31 cellular contexts compared by ENCODE assay signal in the genomic region with DNA sequence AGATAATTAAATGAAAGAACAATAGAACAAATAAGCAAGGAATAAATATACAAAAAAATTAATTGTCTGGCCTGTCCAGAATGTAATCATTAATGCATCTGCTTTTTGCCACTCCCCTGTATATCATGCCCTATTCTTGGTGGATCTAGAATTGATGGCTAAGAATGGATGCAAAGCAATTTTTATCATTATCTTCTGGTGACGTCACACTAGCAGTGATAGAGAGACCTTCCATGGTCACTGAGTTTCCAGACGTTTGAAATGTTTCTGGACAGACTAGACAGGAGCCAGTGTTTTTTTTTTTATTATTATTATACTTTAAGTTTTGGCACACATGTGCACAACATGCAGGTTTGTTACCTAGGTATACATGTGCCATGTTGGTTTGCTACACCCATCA.
A peak's percentile ranks its signal among the peaks of the same experiment; 100 is the strongest.
DNase-seq lines count a peak whose midpoint lies in the region; ATAC-seq, FAIRE-seq and TF ChIP-seq lines count a peak whose summit lies in the region.
"Had no signal": no experiment of that assay in that cellular context is flagged by ENCODE, and none has a peak within 500 bp of the region (broad histone marks: within the 10 kb centered on the region; RNA-seq: fewer than 3 reads in every experiment).

No MANE protein-coding gene starts in this region.

- CTCF ChIA-PET in HepG2 (lab: Yijun Ruan, JAX; ENCODE audit: low intra/inter-chr PET ratio, low total read pairs) = no interaction called here

- WGBS in HepG2 (ENCODE audit: low lambda C conversion rate) = 0% methylated on average over 2 of the region's 2 CpGs
- WGBS in right lobe of liver (ENCODE audit: insufficient coverage, low coverage, low lambda C conversion rate, missing lambda C conversion rate) = 10% methylated on average over 2 of the region's 2 CpGs

- TF ChIP-seq EP300 in HepG2 (IDR thresholded peaks at IDR 0.05; ENCODE audit: low read depth in 2 of 2, low read length in 2 of 2) (no peak), HepG2 (CRISPR knock-in tag; IDR thresholded peaks at IDR 0.05; ENCODE audit: borderline replicate concordance) (no peak)

- no peaks in the 10 kb centered on the region for H3K27me3 ChIP-seq in HepG2 (ENCODE audit: control insufficient read depth in 1 of 2, insufficient read depth in 2 of 2, low read length in 2 of 2)
- no peaks in the 10 kb centered on the region for H3K27me3 ChIP-seq in right lobe of liver
- H3K27me3 ChIP-seq: BE2C; BLaER1; BLaER1 treated with 17β-estradiol and CSF1 and Interleukin-3, amounts not matched to agents 10 nM and 100 nM had no signal

- no peak overlapping the region for H3K4me2 ChIP-seq in HepG2 (ENCODE audit: low read depth, low read length)
- H3K4me2 ChIP-seq: A549; BLaER1; BLaER1 treated with 17β-estradiol and CSF1 and Interleukin-3, amounts not matched to agents 10 nM and 100 nM had no signal

- intact Hi-C loops in HepG2 (cut with micrococcal nuclease; ENCODE audit: unreplicated experiment) = no loop called here
- intact Hi-C loops in right lobe of liver (cut with DNase I) = no loop called here

- no peak for TF ChIP-seq RAD21 in HepG2 (CRISPR knock-in tag; IDR thresholded peaks at IDR 0.05)

- no peak for DNase-seq in HepG2 (ENCODE audit: low spot score)
- no peak for DNase-seq in right lobe of liver
- DNase-seq in frontal cortex (ENCODE audit: low spot score in 2 of 2) = no peak
- DNase-seq: 8988T; ACHN; AML-193; BE2C; C1 segment of cervical spinal cord; Caco-2; Calu3; CD4-positive, alpha-beta memory T cell; CD4-positive, alpha-beta T cell; CD4-positive, CD25-positive, alpha-beta regulatory T cell; CD8-positive, alpha-beta memory T cell; CD8-positive, alpha-beta T cell; COR-L47; DMS 273 treated with DMSO at 0.1 percent for 48 hours; DMS153; DMS53; DMS79; DMS79 treated with DMSO at 0.1 percent for 48 hours; DND-41; EL had no signal

- POLR2A ChIA-PET in HepG2 (lab: Yijun Ruan, JAX) = no interaction called here

- no TSS peak for BruUV-seq in HepG2 (replicated peaks; lab: Mats Ljungman, UMichigan)

- in situ Hi-C loops in HepG2 (cut with HindIII; ENCODE audit: extremely low pct_ligation_motif_present, low pct_unique_long_range_greater_than_20kb) = no loop called here

- no peaks in the 10 kb centered on the region for H4K20me1 ChIP-seq in HepG2 (ENCODE audit: insufficient read depth, low read length)
- H4K20me1 ChIP-seq: BLaER1; BLaER1 treated with 17β-estradiol and CSF1 and Interleukin-3, amounts not matched to agents 10 nM and 100 nM had no signal

- H3K9me3 ChIP-seq in HepG2 (ENCODE audit: low read length) = peaks cover 53% of the 10 kb centered on the region
- no peaks in the 10 kb centered on the region for H3K9me3 ChIP-seq in right lobe of liver
- H3K9me3 ChIP-seq: A549, BE2C, Caco-2 had no signal

- FAIRE-seq in HepG2 (lab: Jason Lieb, UNC) = no peak
- peak; percentile 15 for FAIRE-seq in frontal cortex (lab: Jason Lieb, UNC)
- FAIRE-seq: A204.1, A549, D721Med had no signal

- H3K79me2 ChIP-seq in HepG2 (ENCODE audit: insufficient read depth, low read length) = no peaks in the 10 kb centered on the region

- H2AFZ ChIP-seq in HepG2 (ENCODE audit: low read length) = no peak overlapping the region

- H3K4me3 ChIP-seq in HepG2 (replicated peaks in 1 of 3; ENCODE audit: insufficient read depth in 1 of 3, low read depth in 2 of 3, low read length in 3 of 3) = no peak overlapping the region
- no peak overlapping the region for H3K4me3 ChIP-seq in right lobe of liver
- H3K4me3 ChIP-seq: A549; BLaER1; BLaER1 treated with 17β-estradiol and CSF1 and Interleukin-3, amounts not matched to agents 10 nM and 100 nM had no signal

- TF ChIP-seq POLR2A in HepG2 (IDR thresholded peaks at IDR 0.05; ENCODE audit: insufficient read depth in 1 of 2, low read depth in 2 of 2, low read length in 2 of 2) (no peak), right lobe of liver (IDR thresholded peaks at IDR 0.05) (no peak)

- no peak for TF ChIP-seq CTCF in HepG2 (CRISPR knock-in tag; IDR thresholded peaks at IDR 0.05)
- no peak for TF ChIP-seq CTCF in right lobe of liver (IDR thresholded peaks at IDR 0.05)

- ATAC-seq in HepG2 (no peak), right lobe of liver (no peak), GM21619 (IDR thresholded peaks at IDR 0.05; ENCODE audit: unreplicated experiment) (no peak)
- ATAC-seq: A549; CD8-positive, alpha-beta T cell had no signal

- no peak overlapping the region for H3K9ac ChIP-seq in HepG2 (ENCODE audit: insufficient read depth, low read depth, low read length)
- H3K9ac ChIP-seq: BLaER1; BLaER1 treated with 17β-estradiol and CSF1 and Interleukin-3, amounts not matched to agents 10 nM and 100 nM had no signal

- H3K36me3 ChIP-seq in HepG2 (replicated peaks in 1 of 2; ENCODE audit: control insufficient read depth in 1 of 2, insufficient read depth in 2 of 2, low read length in 2 of 2) = no peaks in the 10 kb centered on the region
- no peaks in the 10 kb centered on the region for H3K36me3 ChIP-seq in right lobe of liver
- H3K36me3 ChIP-seq: BE2C had no signal

- no peaks in the 10 kb centered on the region for H3K4me1 ChIP-seq in HepG2 (ENCODE audit: insufficient read depth, low read length)
- H3K4me1 ChIP-seq in right lobe of liver = no peaks in the 10 kb centered on the region
- H3K4me1 ChIP-seq: A549, BE2C, Caco-2 had no signal

- H3K27ac ChIP-seq in HepG2 (ENCODE audit: extremely low read length, insufficient read depth, low read length) = no peak overlapping the region
- no peak overlapping the region for H3K27ac ChIP-seq in right lobe of liver
- H3K27ac ChIP-seq: 22Rv1; A549; BLaER1; BLaER1 treated with 17β-estradiol and CSF1 and Interleukin-3, amounts not matched to agents 10 nM and 100 nM; C4-2B had no signal

TF ChIP-seq in HepG2, 621 proteins besides CTCF, POLR2A, EP300 and RAD21:
- TF ChIP-seq ATF7 (IDR thresholded peaks at IDR 0.05) = peak; percentile 49; the same call in 1 of the 2 replicates
- TF ChIP-seq ATF7 (CRISPR knock-in tag; IDR thresholded peaks at IDR 0.05) = no peak
- peak; percentile 91 for TF ChIP-seq CREB1 (IDR thresholded peaks at IDR 0.05)
- no peak for TF ChIP-seq CREB1 (CRISPR knock-in tag; IDR thresholded peaks at IDR 0.05)
- TF ChIP-seq ZNF790 (CRISPR knock-in tag; IDR thresholded peaks at IDR 0.05; ENCODE audit: borderline replicate concordance) = no peak
